Comparison of ENCODE assay signal across 26 cellular contexts in the genomic region with DNA sequence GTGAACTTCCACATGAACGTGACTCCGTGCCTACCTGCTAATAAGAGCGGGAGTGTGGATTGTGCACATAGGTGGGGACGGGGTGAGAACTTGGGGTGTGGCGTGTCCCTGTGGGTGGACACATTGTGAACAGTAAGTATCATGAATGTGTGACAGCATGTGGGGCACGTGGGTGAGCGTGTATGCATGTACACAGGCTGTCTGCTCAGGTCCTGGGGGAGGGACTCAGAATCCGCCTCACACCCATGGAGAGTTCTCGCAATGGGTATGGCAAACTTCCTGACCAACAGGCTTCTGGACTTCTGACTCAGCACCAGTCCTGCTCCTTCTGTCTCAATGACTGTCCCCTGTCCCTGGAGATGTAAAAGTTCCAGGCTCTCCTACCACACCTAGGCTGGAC.
"Had no signal": no experiment of that assay in that cellular context is flagged by ENCODE, and none has a peak within 500 bp of the region (broad histone marks: within the 10 kb centered on the region; RNA-seq: fewer than 3 reads in every experiment).

No MANE protein-coding gene starts in this region.

- H3K4me1 Mint-ChIP-seq: naive B cell; natural killer cell; stimulated activated naive B cell treated with anti-CD40 and anti-IgM and Interleukin-4, amounts not matched to agents 10 μg/mL and 1 μg/mL and 100 μg/mL, for 72 hours had no signal

- H3K27me3 ChIP-seq: pancreas, testis, thyroid gland, transverse colon, upper lobe of right lung had no signal

- H3K4me3 ChIP-seq: left ventricle myocardium inferior, lung, pancreas, prostate gland, skin epidermis, stomach, testis, thyroid gland, transverse colon, upper lobe of right lung had no signal

- H3K9me3 ChIP-seq: left ventricle myocardium inferior, pancreas, prostate gland, stomach, testis, thyroid gland, transverse colon, upper lobe of right lung had no signal

- H3K9me3 Mint-ChIP-seq: mesothelial cell of epicardium; natural killer cell; nephron progenitor cell; stimulated activated naive B cell treated with anti-CD40 and anti-IgM and Interleukin-4, amounts not matched to agents 10 μg/mL and 1 μg/mL and 100 μg/mL, for 72 hours had no signal

- ATAC-seq: natural killer cell; pancreas; right cardiac atrium; sciatic nerve; stimulated activated naive B cell treated with anti-CD40 and anti-IgM and Interleukin-4, amounts not matched to agents 10 μg/mL and 1 μg/mL and 100 μg/mL, for 72 hours; stimulated activated naive CD8-positive, alpha-beta T cell treated with anti-CD3 and anti-CD28 coated beads, Interleukin-15, Interleukin-2, amounts not matched to agents 100 U/mL and 50 U/mL, for 24 hours; upper lobe of right lung had no signal

- DNase-seq: islet precursor cell; left ventricle myocardium inferior; mesendoderm; naive B cell; natural killer cell; nephron progenitor cell; nucleus accumbens; pancreas; retina; right cardiac atrium; stimulated activated CD4-positive, alpha-beta T cell treated with anti-CD3 and anti-CD28 coated beads, Interleukin-12 subunit alpha, Interleukin-12 subunit beta, amount 100 ng/mL, for 4 hours; stimulated activated CD4-positive, alpha-beta T cell treated with anti-CD3 and anti-CD28 coated beads, Interleukin-15, amount 100 ng/mL, for 24 hours; stimulated activated CD4-positive, alpha-beta T cell treated with anti-CD3 and anti-CD28 coated beads, Interleukin-2, amount 100 ng/mL, for 24 hours; stimulated activated CD4-positive, alpha-beta T cell treated with anti-CD3 and anti-CD28 coated beads, Interleukin-4, amount 100 ng/mL, for 1 hour; stimulated activated naive B cell treated with anti-CD40 and anti-IgM and Interleukin-4, amounts not matched to agents 10 μg/mL and 1 μg/mL and 100 μg/mL, for 72 hours; stimulated activated naive CD8-positive, alpha-beta T cell treated with anti-CD3 and anti-CD28 coated beads, Interleukin-15, Interleukin-2, amounts not matched to agents 100 U/mL and 50 U/mL, for 24 hours; stomach; testis; thyroid gland; transverse colon; upper lobe of right lung had no signal

- H3K36me3 ChIP-seq: left ventricle myocardium inferior, pancreas, prostate gland, stomach, thyroid gland, transverse colon, upper lobe of right lung had no signal

- H3K4me3 Mint-ChIP-seq: mesothelial cell of epicardium; naive B cell; natural killer cell; nephron progenitor cell; stimulated activated naive B cell treated with anti-CD40 and anti-IgM and Interleukin-4, amounts not matched to agents 10 μg/mL and 1 μg/mL and 100 μg/mL, for 72 hours had no signal

- H3K27ac Mint-ChIP-seq: mesothelial cell of epicardium; naive B cell; natural killer cell; nephron progenitor cell; stimulated activated naive B cell treated with anti-CD40 and anti-IgM and Interleukin-4, amounts not matched to agents 10 μg/mL and 1 μg/mL and 100 μg/mL, for 72 hours had no signal

- H3K4me1 ChIP-seq: left ventricle myocardium inferior, pancreas, prostate gland, stomach, testis, thyroid gland, transverse colon, upper lobe of right lung had no signal

- H3K27ac ChIP-seq: left ventricle myocardium inferior, pancreas, prostate gland, skin epidermis, stomach, testis, thyroid gland, transverse colon, upper lobe of right lung had no signal

- H3K36me3 Mint-ChIP-seq: mesothelial cell of epicardium; naive B cell; natural killer cell; stimulated activated naive B cell treated with anti-CD40 and anti-IgM and Interleukin-4, amounts not matched to agents 10 μg/mL and 1 μg/mL and 100 μg/mL, for 72 hours had no signal
